In genomic region chr15:90530250-90531051, GRCh38 we compare ENCODE assay signal across 8 cellular contexts. TPM values are rescaled to one million over a fixed set of nuclear protein-coding genes. Genes with fewer than 3 reads are reported as not detected.
A peak's percentile ranks its signal among the peaks of the same experiment; 100 is the strongest.
DNase-seq lines count a peak whose midpoint lies in the region; ATAC-seq and TF ChIP-seq lines count a peak whose summit lies in the region.

No MANE protein-coding gene starts in this region.

- H3K4me1 ChIP-seq in KMS-11 (ENCODE audit: low read depth, poor library complexity, severe bottlenecking) (peaks cover 14% of the 10 kb centered on the region), liver (ENCODE audit: control insufficient read depth in 4 of 4, insufficient read depth in 4 of 4, low read length in 3 of 4) (peaks cover 0 to 18% (median 12%) of the 10 kb centered on the region in 4 donors)

- H3K79me2 ChIP-seq in KMS-11 (ENCODE audit: insufficient read depth, low read depth), result peaks cover 16% of the 10 kb centered on the region; the same call in 1 of the 2 replicates

- no peak overlapping the region for H3K4me3 ChIP-seq in KMS-11 (IDR thresholded peaks at IDR 0.05; ENCODE audit: insufficient read depth, low read depth, low read length)
- H3K4me3 ChIP-seq in liver (ENCODE audit: low read depth in 1 of 3, low read length in 3 of 3), result peak overlapping the region; percentile 66 to 99 (median 89)

- H4K20me1 ChIP-seq in KMS-11 (ENCODE audit: insufficient read depth), result no peaks in the 10 kb centered on the region

- TF ChIP-seq RAD21 in liver (IDR thresholded peaks at IDR 0.05), result no peak

- peak; percentile 79 for DNase-seq in GM03348 (ENCODE audit: low spot score)
- DNase-seq in activated CD4-positive, alpha-beta T cell treated with anti-CD3 and anti-CD28 coated beads for 4 hours, result peak; percentile 39 to 40
- peak; percentile 59 for DNase-seq in dermis blood vessel endothelial cell
- DNase-seq in stimulated activated CD4-positive, alpha-beta T cell treated with anti-CD3 and anti-CD28 coated beads, Interleukin-4, amount 100 ng/mL, for 48 hours (ENCODE audit: low read depth in 2 of 2), result peak; percentile 27 to 31
- no peak for DNase-seq in NCI-H128 (lab: John Stamatoyannopoulos, UW; ENCODE audit: unreplicated experiment)

- peak; percentile 41 for ATAC-seq in GM21825 (IDR thresholded peaks at IDR 0.05; ENCODE audit: unreplicated experiment)

- TF ChIP-seq CTCF in KMS-11 (conservative IDR thresholded peaks at IDR 0.05; ENCODE audit: low read depth, low read length) (no peak), liver (IDR thresholded peaks at IDR 0.05; ENCODE audit: low read depth, low read length, missing input control) (no peak)

- H3K27ac ChIP-seq in KMS-11 (no peak overlapping the region), liver (ENCODE audit: low read depth in 1 of 2, low read length in 2 of 2) (peak overlapping the region; percentile 82 to 84)

- H3K9me3 ChIP-seq in liver (ENCODE audit: control insufficient read depth in 4 of 4, low read length in 3 of 4), result no peaks in the 10 kb centered on the region

- H3K4me2 ChIP-seq in KMS-11, result peak overlapping the region; percentile 83

- 1% methylated on average over 76 of the region's 76 CpGs for WGBS in liver

- H3K27me3 ChIP-seq in KMS-11 (ENCODE audit: insufficient read depth, low read depth), result no peaks in the 10 kb centered on the region
- H3K27me3 ChIP-seq in liver (ENCODE audit: control insufficient read depth in 4 of 4, insufficient read depth in 4 of 4, low read length in 3 of 4), result no peaks in the 10 kb centered on the region

- H3K36me3 ChIP-seq in KMS-11 (ENCODE audit: insufficient read depth), result no peaks in the 10 kb centered on the region
- no peaks in the 10 kb centered on the region for H3K36me3 ChIP-seq in liver (ENCODE audit: control insufficient read depth in 4 of 4, insufficient read depth in 3 of 4, low read depth in 1 of 4, low read length in 3 of 4)

- H2AFZ ChIP-seq in KMS-11 (ENCODE audit: low read depth), result peak overlapping the region; percentile 83

- H3K9ac ChIP-seq in KMS-11 (peak overlapping the region; percentile 53; the same call in 1 of the 2 replicates), liver (ENCODE audit: low read depth in 1 of 2, low read length in 2 of 2) (peak overlapping the region; percentile 49 to 72)

TF ChIP-seq in liver, 16 proteins besides CTCF, POLR2A, EP300 and RAD21:
- no peak for TF ChIP-seq ATF3 (IDR thresholded peaks at IDR 0.05)
- no peak for TF ChIP-seq SP1 (IDR thresholded peaks at IDR 0.05)
- no peak for TF ChIP-seq ZBTB33 (IDR thresholded peaks at IDR 0.05)
- no peak for TF ChIP-seq HNF4G (IDR thresholded peaks at IDR 0.05)
- no peak for TF ChIP-seq MAX (IDR thresholded peaks at IDR 0.05)
- TF ChIP-seq HNF4A (conservative IDR thresholded peaks at IDR 0.05), result no peak
- TF ChIP-seq JUND (IDR thresholded peaks at IDR 0.05), result no peak
- no peak for TF ChIP-seq FOXA2 (IDR thresholded peaks at IDR 0.05)
- no peak for TF ChIP-seq NR2F2 (IDR thresholded peaks at IDR 0.05)
- no peak for TF ChIP-seq FOXA1 (IDR thresholded peaks at IDR 0.05)
- TF ChIP-seq GABPA (IDR thresholded peaks at IDR 0.05 in 1 of 2, conservative IDR thresholded peaks at IDR 0.05 in 1 of 2), result no peak
- no peak for TF ChIP-seq EGR1 (IDR thresholded peaks at IDR 0.05; ENCODE audit: low read depth in 2 of 2)
- no peak for TF ChIP-seq RXRA (IDR thresholded peaks at IDR 0.05)
- TF ChIP-seq TAF1 (conservative IDR thresholded peaks at IDR 0.05), result no peak

RNA-seq across cellular contexts. Expression of gene CRTC3, which starts 0.7 kb away (rescaled TPM):
- total RNA-seq in dermis blood vessel endothelial cell (11.1 and 13.4 TPM in 2 replicates), liver (10 to 100 TPM in 1 of 2 donors, 1 to 10 TPM in 1; 9.2 to 16.8 TPM)
- polyA plus RNA-seq in liver, result 1 to 10 TPM; 5.1 to 6.0 TPM
